Comparison of ENCODE assay signal across 27 cellular contexts in the genomic region with DNA sequence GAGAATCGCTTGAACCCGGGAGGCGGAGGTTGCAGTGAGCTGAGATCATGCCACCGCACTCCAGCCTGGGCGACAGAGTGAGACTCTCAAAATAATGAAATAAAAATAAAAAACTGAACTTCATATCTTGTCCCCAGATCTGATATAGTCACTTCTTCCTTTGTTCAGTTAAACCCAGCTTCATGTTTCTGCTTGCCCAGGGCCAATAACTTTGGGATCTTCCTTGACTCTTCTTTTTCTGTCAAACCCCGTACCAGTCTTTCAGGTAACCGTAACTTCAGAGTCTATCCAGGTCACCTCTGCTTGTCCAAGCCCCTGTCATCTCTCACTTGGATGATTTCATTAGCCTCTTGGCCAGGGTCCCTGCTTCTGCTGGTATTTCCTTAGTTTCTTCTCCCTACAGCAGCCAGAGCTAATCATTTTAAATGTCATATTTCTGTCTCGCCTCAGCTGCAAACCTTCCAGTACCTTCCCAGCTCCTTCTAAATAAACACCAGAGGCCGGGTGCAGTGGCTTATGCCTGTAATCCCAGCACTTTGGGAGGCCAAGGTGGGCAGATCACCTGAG. TPM values are rescaled to one million over a fixed set of nuclear protein-coding genes. Genes with fewer than 3 reads are reported as not detected.
DNase-seq lines count a peak whose midpoint lies in the region; ATAC-seq, FAIRE-seq and TF ChIP-seq lines count a peak whose summit lies in the region.
"Had no signal": no experiment of that assay in that cellular context is flagged by ENCODE, and none has a peak within 500 bp of the region (broad histone marks: within the 10 kb centered on the region; RNA-seq: fewer than 3 reads in every experiment).

No MANE protein-coding gene starts in this region.

- in situ Hi-C loops in mammary epithelial cell (cut with MboI; ENCODE audit: low sequenced_read_pairs in 2 of 2), result no loop called here

- H3K4me2 ChIP-seq in mammary epithelial cell (ENCODE audit: insufficient read depth, low read depth, low read length) (peak overlapping the region; percentile 53), keratinocyte (ENCODE audit: control insufficient read depth, extremely low read depth, insufficient read depth, low read depth, low read length) (peak overlapping the region; percentile 1)

- no peaks in the 10 kb centered on the region for H3K27me3 Mint-ChIP-seq in MCF 10A (ENCODE audit: insufficient read depth, unreplicated experiment)
- no peaks in the 10 kb centered on the region for H3K27me3 Mint-ChIP-seq in CD8-positive, alpha-beta T cell (ENCODE audit: low read depth)
- peaks cover 3% of the 10 kb centered on the region for H3K27me3 Mint-ChIP-seq in activated T-helper 1 cell treated with anti-CD3 and anti-CD28 coated beads, Interleukin-12 subunit alpha, Interleukin-12 subunit beta, Interleukin-2, Interleukin-4 antibody, amounts not matched to agents 30 ng/mL and 10 ng/mL and 1 ng/mL, durations not matched to agents 14 hours and 24 hours and 36 hours (ENCODE audit: insufficient read depth)
- H3K27me3 Mint-ChIP-seq: activated CD4-positive, alpha-beta memory T cell treated with anti-CD3 and anti-CD28 coated beads, Interleukin-2, amount 10 ng/mL, durations not matched to agents 7 days and 5 days; activated naive CD8-positive, alpha-beta T cell treated with anti-CD3 and anti-CD28 coated beads, Interleukin-2, amount 50 U/mL, for 24 hours; CD4-positive, alpha-beta T cell; naive thymus-derived CD8-positive, alpha-beta T cell; type B pancreatic cell had no signal

- H3K4me3 Mint-ChIP-seq in MCF 10A (ENCODE audit: unreplicated experiment), result no peak overlapping the region
- no peak overlapping the region for H3K4me3 Mint-ChIP-seq in CD8-positive, alpha-beta T cell
- H3K4me3 Mint-ChIP-seq in activated T-helper 1 cell treated with anti-CD3 and anti-CD28 coated beads, Interleukin-12 subunit alpha, Interleukin-12 subunit beta, Interleukin-2, Interleukin-4 antibody, amounts not matched to agents 30 ng/mL and 10 ng/mL and 1 ng/mL, durations not matched to agents 14 hours and 24 hours and 36 hours, result no peak overlapping the region
- H3K4me3 Mint-ChIP-seq: activated CD4-positive, alpha-beta memory T cell treated with anti-CD3 and anti-CD28 coated beads, Interleukin-2, amount 10 ng/mL, durations not matched to agents 7 days and 5 days; activated naive CD8-positive, alpha-beta T cell treated with anti-CD3 and anti-CD28 coated beads, Interleukin-2, amount 50 U/mL, for 24 hours; CD4-positive, alpha-beta T cell; naive thymus-derived CD8-positive, alpha-beta T cell; type B pancreatic cell had no signal

- H3K9me3 ChIP-seq in mammary epithelial cell (replicated peaks; ENCODE audit: insufficient read depth, low read length) (peaks cover 8% of the 10 kb centered on the region), keratinocyte (ENCODE audit: control insufficient read depth, low read depth, low read length) (no peaks in the 10 kb centered on the region), thyroid gland (no peaks in the 10 kb centered on the region)
- H3K9me3 ChIP-seq in CD8-positive, alpha-beta T cell (ENCODE audit: low read length), result no peaks in the 10 kb centered on the region
- H3K9me3 ChIP-seq: ovary, right lobe of liver had no signal

- no peak overlapping the region for H3K4me3 ChIP-seq in mammary epithelial cell (replicated peaks in 1 of 3; ENCODE audit: insufficient read depth in 1 of 3, low read depth in 2 of 3, low read length in 3 of 3)
- H3K4me3 ChIP-seq in bronchial epithelial cell (ENCODE audit: low read depth, low read length), result no peak overlapping the region
- no peak overlapping the region for H3K4me3 ChIP-seq in keratinocyte (ENCODE audit: control insufficient read depth in 2 of 3, extremely low read depth in 1 of 3, insufficient read depth in 2 of 3, low read depth in 1 of 3, low read length in 3 of 3)
- H3K4me3 ChIP-seq in thyroid gland (replicated peaks in 1 of 3), result no peak overlapping the region
- H3K4me3 ChIP-seq in CD8-positive, alpha-beta T cell (ENCODE audit: low read depth, low read length), result no peak overlapping the region
- H3K4me3 ChIP-seq: heart left ventricle, ovary, right lobe of liver, stomach had no signal

- peaks cover 11% of the 10 kb centered on the region for H3K79me2 ChIP-seq in mammary epithelial cell (ENCODE audit: insufficient read depth, low read length)
- H3K79me2 ChIP-seq in keratinocyte (ENCODE audit: control insufficient read depth, insufficient read depth, low read length), result no peaks in the 10 kb centered on the region

- H3K27ac ChIP-seq in mammary epithelial cell (ENCODE audit: insufficient read depth, low read depth, low read length) (no peak overlapping the region), keratinocyte (ENCODE audit: control insufficient read depth, insufficient read depth, low read length) (no peak overlapping the region), thyroid gland (peak overlapping the region; percentile 25 to 73 (median 58))
- H3K27ac ChIP-seq in CD8-positive, alpha-beta T cell (ENCODE audit: low read depth, low read length), result no peak overlapping the region
- H3K27ac ChIP-seq: HL-60, ovary, right lobe of liver had no signal

- ATAC-seq in GM21367 (IDR thresholded peaks at IDR 0.05; ENCODE audit: unreplicated experiment), result no peak
- ATAC-seq in CD8-positive, alpha-beta T cell, result no peak
- ATAC-seq: activated naive CD8-positive, alpha-beta T cell treated with anti-CD3 and anti-CD28 coated beads, Interleukin-2, amount 50 U/mL, for 24 hours; naive thymus-derived CD8-positive, alpha-beta T cell; right lobe of liver had no signal

- POLR2A ChIA-PET in MCF 10A (lab: Yijun Ruan, JAX), result interaction anchor here (2.0 kb wide), 1 partner anchor 10 kb away, joined by 6 read pairs; no protein-coding TSS in a partner anchor
- POLR2A ChIA-PET in CD8-positive, alpha-beta T cell (lab: Charles Lee), result no interaction called here

- TF ChIP-seq POLR2A in thyroid gland (IDR thresholded peaks at IDR 0.05), result no peak

- dilution Hi-C loops in mammary epithelial cell (cut with HindIII; ENCODE audit: low sequenced_read_pairs), result no loop called here
- dilution Hi-C loops in keratinocyte (cut with MboI; ENCODE audit: extremely low pct_ligation_motif_present, low sequenced_read_pairs), result no loop called here

- H3K36me3 ChIP-seq in mammary epithelial cell (ENCODE audit: insufficient read depth, low read length), result no peaks in the 10 kb centered on the region
- no peaks in the 10 kb centered on the region for H3K36me3 ChIP-seq in bronchial epithelial cell (ENCODE audit: control insufficient read depth, insufficient read depth, low read length)
- no peaks in the 10 kb centered on the region for H3K36me3 ChIP-seq in keratinocyte (ENCODE audit: control insufficient read depth in 2 of 2, extremely low read depth in 1 of 2, insufficient read depth in 2 of 2, low read length in 2 of 2)
- no peaks in the 10 kb centered on the region for H3K36me3 ChIP-seq in thyroid gland
- no peaks in the 10 kb centered on the region for H3K36me3 ChIP-seq in CD8-positive, alpha-beta T cell (ENCODE audit: insufficient read depth, low read length)
- H3K36me3 ChIP-seq: heart left ventricle, ovary, right lobe of liver, stomach had no signal

- FAIRE-seq in bronchial epithelial cell (lab: Jason Lieb, UNC) (no peak), keratinocyte (lab: Jason Lieb, UNC) (no peak)
- FAIRE-seq: colon, GM19239 had no signal

- H3K9me3 Mint-ChIP-seq in MCF 10A (ENCODE audit: unreplicated experiment), result peaks cover 12% of the 10 kb centered on the region
- H3K9me3 Mint-ChIP-seq in CD8-positive, alpha-beta T cell, result peaks cover 7% of the 10 kb centered on the region
- peaks cover 4% of the 10 kb centered on the region for H3K9me3 Mint-ChIP-seq in activated T-helper 1 cell treated with anti-CD3 and anti-CD28 coated beads, Interleukin-12 subunit alpha, Interleukin-12 subunit beta, Interleukin-2, Interleukin-4 antibody, amounts not matched to agents 30 ng/mL and 10 ng/mL and 1 ng/mL, durations not matched to agents 14 hours and 24 hours and 36 hours

- no peaks in the 10 kb centered on the region for H3K9me1 ChIP-seq in keratinocyte (ENCODE audit: control insufficient read depth, extremely low read depth, insufficient read depth, low read length)

- intact Hi-C loops in mammary epithelial cell (cut with micrococcal nuclease) (no loop called here), MCF 10A (cut with micrococcal nuclease) (no loop called here), thyroid gland (cut with DNase I) (no loop called here)
- intact Hi-C loops in CD8-positive, alpha-beta T cell (cut with DNase I, micrococcal nuclease), result no loop called here
- intact Hi-C loops in activated T-helper 1 cell treated with anti-CD3 and anti-CD28 coated beads, Interleukin-12 subunit alpha, Interleukin-12 subunit beta, Interleukin-2, Interleukin-4 antibody, amounts not matched to agents 30 ng/mL and 10 ng/mL and 1 ng/mL, durations not matched to agents 14 hours and 24 hours and 36 hours (cut with micrococcal nuclease), result loop anchor here (2.0 kb wide), 1 partner anchor 19 kb away; a partner anchor contains a TSS

- DNase-seq in mammary epithelial cell (peak; percentile 47), MCF 10A (ENCODE audit: unreplicated experiment) (no peak), bronchial epithelial cell (ENCODE audit: low read depth) (peak; percentile 20), keratinocyte (ENCODE audit: low read depth, low spot score) (no peak), thyroid gland (peak; percentile 45 to 46)
- no peak for DNase-seq in CD8-positive, alpha-beta T cell
- no peak for DNase-seq in activated T-helper 1 cell treated with anti-CD3 and anti-CD28 coated beads, Interleukin-12 subunit alpha, Interleukin-12 subunit beta, Interleukin-2, Interleukin-4 antibody, amounts not matched to agents 30 ng/mL and 10 ng/mL and 1 ng/mL, durations not matched to agents 14 hours and 24 hours and 36 hours (ENCODE audit: low spot score)
- DNase-seq: activated CD4-positive, alpha-beta memory T cell treated with anti-CD3 and anti-CD28 coated beads, Interleukin-2, amount 10 ng/mL, durations not matched to agents 7 days and 5 days; activated CD4-positive, CD25-positive, alpha-beta regulatory T cell treated with anti-CD3 and anti-CD28 coated beads, Interleukin-2, amount 50 U/mL, for 72 hours; activated gamma-delta T cell treated with Interleukin-2 at 50 U/mL for 16 hours; activated naive CD8-positive, alpha-beta T cell treated with anti-CD3 and anti-CD28 coated beads, Interleukin-2, amount 50 U/mL, for 24 hours; CD4-positive, alpha-beta T cell; heart left ventricle; naive thymus-derived CD8-positive, alpha-beta T cell; NCI-H1417; NCI-H2081; NCI-H446; NCI-H82; ovary; right lobe of liver; stomach; T1000 had no signal

- CTCF ChIA-PET in mammary epithelial cell (lab: Charles Lee; ENCODE audit: low non-redundant PET), result no interaction called here
- CTCF ChIA-PET in MCF 10A (lab: Yijun Ruan, JAX), result interaction anchor here (0.9 to 1.4 kb wide), 4 partner anchors 16 to 108 kb away, joined by 3 to 4 read pairs (median 4); no protein-coding TSS in a partner anchor
- CTCF ChIA-PET in CD8-positive, alpha-beta T cell (lab: Charles Lee), result no interaction called here

- BruUV-seq in mammary epithelial cell (replicated peaks; lab: Mats Ljungman, UMichigan) (no TSS peak), MCF 10A (replicated peaks; lab: Mats Ljungman, UMichigan) (no TSS peak)

- H3K4me1 ChIP-seq in mammary epithelial cell (ENCODE audit: insufficient read depth, low read length) (peaks cover 5% of the 10 kb centered on the region), keratinocyte (ENCODE audit: control insufficient read depth, extremely low read depth, insufficient read depth, low read length) (peaks cover 8% of the 10 kb centered on the region), thyroid gland (peaks cover 8 to 17% of the 10 kb centered on the region in 2 donors)
- H3K4me1 ChIP-seq in CD8-positive, alpha-beta T cell (ENCODE audit: insufficient read depth, low read length), result no peaks in the 10 kb centered on the region
- H3K4me1 ChIP-seq: right lobe of liver had no signal

- H3K4me1 Mint-ChIP-seq in MCF 10A (ENCODE audit: insufficient read depth, unreplicated experiment), result peaks cover 11% of the 10 kb centered on the region
- H3K4me1 Mint-ChIP-seq in CD8-positive, alpha-beta T cell (ENCODE audit: low read depth), result no peaks in the 10 kb centered on the region
- H3K4me1 Mint-ChIP-seq in activated T-helper 1 cell treated with anti-CD3 and anti-CD28 coated beads, Interleukin-12 subunit alpha, Interleukin-12 subunit beta, Interleukin-2, Interleukin-4 antibody, amounts not matched to agents 30 ng/mL and 10 ng/mL and 1 ng/mL, durations not matched to agents 14 hours and 24 hours and 36 hours (ENCODE audit: low read depth), result no peaks in the 10 kb centered on the region

- H3K9ac ChIP-seq in mammary epithelial cell (ENCODE audit: insufficient read depth, low read length) (no peak overlapping the region), keratinocyte (ENCODE audit: control insufficient read depth, extremely low read depth, insufficient read depth, low read length) (no peak overlapping the region)

- H4K20me1 ChIP-seq in mammary epithelial cell (ENCODE audit: insufficient read depth, low read length) (no peaks in the 10 kb centered on the region), keratinocyte (ENCODE audit: control insufficient read depth, extremely low read depth, insufficient read depth, low read length) (no peaks in the 10 kb centered on the region)

- H3K27ac Mint-ChIP-seq in MCF 10A (ENCODE audit: low read depth, unreplicated experiment), result no peak overlapping the region
- no peak overlapping the region for H3K27ac Mint-ChIP-seq in CD8-positive, alpha-beta T cell
- no peak overlapping the region for H3K27ac Mint-ChIP-seq in activated T-helper 1 cell treated with anti-CD3 and anti-CD28 coated beads, Interleukin-12 subunit alpha, Interleukin-12 subunit beta, Interleukin-2, Interleukin-4 antibody, amounts not matched to agents 30 ng/mL and 10 ng/mL and 1 ng/mL, durations not matched to agents 14 hours and 24 hours and 36 hours
- H3K27ac Mint-ChIP-seq: activated CD4-positive, alpha-beta memory T cell treated with anti-CD3 and anti-CD28 coated beads, Interleukin-2, amount 10 ng/mL, durations not matched to agents 7 days and 5 days; activated naive CD8-positive, alpha-beta T cell treated with anti-CD3 and anti-CD28 coated beads, Interleukin-2, amount 50 U/mL, for 24 hours; CD4-positive, alpha-beta T cell; naive thymus-derived CD8-positive, alpha-beta T cell had no signal

- H2AFZ ChIP-seq in mammary epithelial cell (ENCODE audit: low read depth, low read length) (no peak overlapping the region), keratinocyte (ENCODE audit: control insufficient read depth, low read length) (no peak overlapping the region)

- H3K36me3 Mint-ChIP-seq in MCF 10A (ENCODE audit: insufficient read depth, unreplicated experiment), result peaks cover 10% of the 10 kb centered on the region
- H3K36me3 Mint-ChIP-seq in CD8-positive, alpha-beta T cell, result peaks cover 5% of the 10 kb centered on the region
- H3K36me3 Mint-ChIP-seq in activated T-helper 1 cell treated with anti-CD3 and anti-CD28 coated beads, Interleukin-12 subunit alpha, Interleukin-12 subunit beta, Interleukin-2, Interleukin-4 antibody, amounts not matched to agents 30 ng/mL and 10 ng/mL and 1 ng/mL, durations not matched to agents 14 hours and 24 hours and 36 hours (ENCODE audit: low read depth), result no peaks in the 10 kb centered on the region

- WGBS in mammary epithelial cell (ENCODE audit: low coverage, missing lambda C conversion rate), result 27% methylated on average over 8 of the region's 9 CpGs
- 55 to 65% methylated on average over 9 of the region's 9 CpGs for WGBS in thyroid gland, 2 donors

- H3K27me3 ChIP-seq in mammary epithelial cell (ENCODE audit: insufficient read depth, low read length) (no peaks in the 10 kb centered on the region), bronchial epithelial cell (ENCODE audit: control insufficient read depth, insufficient read depth, low read length) (no peaks in the 10 kb centered on the region), keratinocyte (ENCODE audit: control insufficient read depth, extremely low read depth, insufficient read depth, low read length) (no peaks in the 10 kb centered on the region), thyroid gland (no peaks in the 10 kb centered on the region)
- no peaks in the 10 kb centered on the region for H3K27me3 ChIP-seq in CD8-positive, alpha-beta T cell (ENCODE audit: insufficient read depth, low read length)
- H3K27me3 ChIP-seq: heart left ventricle, ovary, right lobe of liver, stomach had no signal

- TF ChIP-seq CTCF in mammary epithelial cell (conservative IDR thresholded peaks at IDR 0.05 in 1 of 2, IDR thresholded peaks at IDR 0.05 in 1 of 2; ENCODE audit: extremely low read depth in 1 of 2, insufficient read depth in 1 of 2, low read depth in 1 of 2, low read length in 2 of 2) (no peak), MCF 10A (IDR thresholded peaks at IDR 0.05; ENCODE audit: unreplicated experiment) (no peak), bronchial epithelial cell (IDR thresholded peaks at IDR 0.05; ENCODE audit: insufficient read depth, low read length, severe bottlenecking) (no peak), keratinocyte (optimal IDR thresholded peaks at IDR 0.05 in 1 of 3, IDR thresholded peaks at IDR 0.05 in 1 of 3, conservative IDR thresholded peaks at IDR 0.05 in 1 of 3; ENCODE audit: extremely low read depth in 1 of 3, insufficient read depth in 2 of 3, low read length in 3 of 3) (no peak), thyroid gland (IDR thresholded peaks at IDR 0.05) (no peak)
- TF ChIP-seq CTCF in CD8-positive, alpha-beta T cell (IDR thresholded peaks at IDR 0.05), result no peak

RNA-seq across cellular contexts. Expression of a gene that starts 19.7 kb away (rescaled TPM):
- total RNA-seq in mammary epithelial cell (10 to 100 TPM; 50.5 to 52.8 TPM), MCF 10A (2022) (67.5 TPM in 2 replicates), bronchial epithelial cell (17.6 and 20.1 TPM in 2 replicates), thyroid gland (10 to 100 TPM; 60.3 to 97.0 (median 79.8) TPM)
- polyA plus RNA-seq in mammary epithelial cell (19.4 TPM), keratinocyte (13.8 to 20.3 TPM (median 17.0 TPM) in 3 replicates)
- polyA minus RNA-seq in mammary epithelial cell (90.2 TPM), keratinocyte (32.8 to 61.8 TPM (median 37.2 TPM) in 3 replicates)
- polyA plus RNA-seq in keratinocyte (2011; ENCODE audit: low read depth), result 4.4 TPM
- 18.5 and 19.7 TPM in 2 replicates for polyA plus RNA-seq in keratinocyte (2011; cell fraction: cytosol; rRNA removed)
- polyA plus RNA-seq in keratinocyte (2011; cell fraction: nucleus; rRNA removed), result 32.4 and 44.0 TPM in 2 replicates
- 13.8 and 31.5 TPM in 2 replicates for polyA plus RNA-seq in keratinocyte (2012; ENCODE audit: low replicate concordance)
- 35.9 TPM for polyA minus RNA-seq in keratinocyte (2011; cell fraction: cytosol; rRNA and poly(A)+ RNA removed)
- polyA minus RNA-seq in keratinocyte (2011; cell fraction: nucleus; rRNA and poly(A)+ RNA removed), result 34.1 and 59.8 TPM in 2 replicates
- total RNA-seq in CD8-positive, alpha-beta T cell, result 10 to 100 TPM; 37.5 to 38.0 TPM
- 34.2 and 36.2 TPM in 2 replicates for total RNA-seq in activated T-helper 1 cell treated with anti-CD3 and anti-CD28 coated beads, Interleukin-12 subunit alpha, Interleukin-12 subunit beta, Interleukin-2, Interleukin-4 antibody, amounts not matched to agents 30 ng/mL and 10 ng/mL and 1 ng/mL, durations not matched to agents 14 hours and 24 hours and 36 hours

Comparison
In these comparisons a context has a peak if more than half of its experiments do, and no peak if none do; other contexts are left out.
1. DNase-seq: peak in mammary epithelial cell (single experiment), bronchial epithelial cell (single experiment) and thyroid gland (2 of 2); none in MCF 10A (single experiment), keratinocyte (single experiment), CD8-positive, alpha-beta T cell (0 of 7) and activated T-helper 1 cell treated with anti-CD3 and anti-CD28 coated beads, Interleukin-12 subunit alpha, Interleukin-12 subunit beta, Interleukin-2, Interleukin-4 antibody, amounts not matched to agents 30 ng/mL and 10 ng/mL and 1 ng/mL, durations not matched to agents 14 hours and 24 hours and 36 hours (single experiment).
2. H3K27ac ChIP-seq: peak in thyroid gland (3 of 3); none in mammary epithelial cell (single experiment), keratinocyte (single experiment) and CD8-positive, alpha-beta T cell (single experiment).